Comparison of ENCODE assay signal across 25 cellular contexts in genomic region chr13:91426913-91427312, GRCh38. TPM values are rescaled to one million over a fixed set of nuclear protein-coding genes. Genes with fewer than 3 reads are reported as not detected.
"Had no signal": no experiment of that assay in that cellular context is flagged by ENCODE, and none has a peak within 500 bp of the region (broad histone marks: within the 10 kb centered on the region; RNA-seq: fewer than 3 reads in every experiment).

No MANE protein-coding gene starts in this region.

- ATAC-seq: T-cell had no signal

- H3K4me3 ChIP-seq: PC-9, SJSA1 had no signal

- FAIRE-seq: RCC 7860 had no signal

- H3K4me1 ChIP-seq: SJSA1 had no signal

- H3K27me3 ChIP-seq: SJSA1 had no signal

- H3K9ac ChIP-seq: SK-N-SH had no signal

- H3K27ac ChIP-seq: PC-9, SJSA1 had no signal

- H3K4me2 ChIP-seq: PC-9, SK-N-SH had no signal

- H2AFZ ChIP-seq: PC-9 had no signal

- H3K36me3 ChIP-seq: SJSA1 had no signal

- H3K9me3 ChIP-seq: SJSA1, SK-N-SH had no signal

- DNase-seq: Karpas-422, KG1, MM.1S, NCI-H1092 treated with DMSO at 0.1 percent for 48 hours, NCI-H1436, NCI-H187, NCI-H2029, NCI-H2081 treated with DMSO at 0.1 percent for 48 hours, NCI-H2171, NCI-H226, NCI-H446, NCI-H510A, NCI-H524 treated with DMSO at 0.1 percent for 48 hours, NCI-H69, NCI-H774, PC-9, Right ventricle myocardium superior, RPMI8226, SIG-M5, SK-N-SH, SW 1271, T-cell had no signal

RNA-seq across cellular contexts. Expression of gene GPC5, which starts 28.5 kb away (rescaled TPM):
- total RNA-seq: HT-29, PC-9, SJSA1 had no signal
